Comparison of ENCODE assay signal across 18 cellular contexts in the genomic region with DNA sequence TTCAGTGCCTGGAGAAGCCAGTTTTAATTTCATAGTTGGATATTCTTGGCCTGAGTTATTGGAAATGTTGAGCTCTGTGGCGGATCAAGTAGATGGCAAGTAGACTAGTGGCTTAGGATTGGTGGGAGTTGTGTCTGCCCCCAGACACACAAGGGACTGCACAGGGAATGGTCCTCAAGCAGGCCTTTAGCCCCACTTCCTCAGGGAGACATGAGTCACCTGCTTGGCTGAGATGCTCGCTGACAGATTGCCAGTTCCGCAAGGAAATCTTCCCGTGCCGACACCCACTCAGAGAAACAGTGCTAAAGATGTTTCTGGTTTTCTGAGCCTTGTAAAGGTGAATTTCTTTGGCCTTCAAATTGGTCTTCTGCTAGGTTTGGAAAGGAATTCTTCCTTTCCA. TPM values are rescaled to one million over a fixed set of nuclear protein-coding genes. Genes with fewer than 3 reads are reported as not detected.
A peak's percentile ranks its signal among the peaks of the same experiment; 100 is the strongest.
DNase-seq lines count a peak whose midpoint lies in the region; FAIRE-seq and TF ChIP-seq lines count a peak whose summit lies in the region.
"Had no signal": no experiment of that assay in that cellular context is flagged by ENCODE, and none has a peak within 500 bp of the region (broad histone marks: within the 10 kb centered on the region; RNA-seq: fewer than 3 reads in every experiment).

No MANE protein-coding gene starts in this region.

- H3K79me2 ChIP-seq in endothelial cell of umbilical vein (ENCODE audit: control insufficient read depth, insufficient read depth, low read length) (no peaks in the 10 kb centered on the region), osteoblast (ENCODE audit: insufficient read depth, low read length) (no peaks in the 10 kb centered on the region), MM.1S (ENCODE audit: low read length) (no peaks in the 10 kb centered on the region)

- DNase-seq in EH (ENCODE audit: low read depth) = peak; percentile 19
- DNase-seq in MV-4-11 (lab: John Stamatoyannopoulos, UW) = peak; percentile 49
- DNase-seq in endothelial cell of umbilical vein (ENCODE audit: low read depth, low spot score) = peak; percentile 44
- DNase-seq in osteoblast (ENCODE audit: insufficient read length, low spot score, missing footprints) = peak; percentile 68
- no peak for DNase-seq in frontal cortex (ENCODE audit: low spot score in 2 of 2)
- no peak for DNase-seq in activated naive CD8-positive, alpha-beta T cell treated with anti-CD3 and anti-CD28 coated beads for 36 hours
- no peak for DNase-seq in foreskin melanocyte
- no peak for DNase-seq in MM.1S
- DNase-seq: activated CD8-positive, alpha-beta memory T cell treated with anti-CD3 and anti-CD28 coated beads for 24 hours; activated naive CD4-positive, alpha-beta T cell; C1 segment of cervical spinal cord; cerebellar nuclear complex; NK-92 treated with Interleukin-12 subunit alpha and Interleukin-12 subunit beta, amount 100 ng/mL, for 24 hours; stimulated activated CD4-positive, alpha-beta T cell treated with anti-CD3 and anti-CD28 coated beads, Interleukin-4, amount 100 ng/mL, for 24 hours had no signal

- no peak overlapping the region for H3K27ac ChIP-seq in endothelial cell of umbilical vein (ENCODE audit: insufficient read depth, low read depth, low read length)
- no peak overlapping the region for H3K27ac ChIP-seq in osteoblast (ENCODE audit: low read depth, low read length)
- H3K27ac ChIP-seq in MM.1S (ENCODE audit: low read length) = no peak overlapping the region
- H3K27ac ChIP-seq: prostate gland had no signal

- no peaks in the 10 kb centered on the region for H3K27me3 Mint-ChIP-seq in activated naive CD8-positive, alpha-beta T cell treated with anti-CD3 and anti-CD28 coated beads for 36 hours

- H3F3A ChIP-seq in MM.1S (ENCODE audit: insufficient read depth, low read length) = no peaks in the 10 kb centered on the region

- H4K20me1 ChIP-seq in endothelial cell of umbilical vein (replicated peaks; ENCODE audit: control insufficient read depth, extremely low read depth, insufficient read depth, low read length) = no peaks in the 10 kb centered on the region
- H4K20me1 ChIP-seq in osteoblast (ENCODE audit: insufficient read depth, low read length) = peaks cover 4% of the 10 kb centered on the region
- H4K20me1 ChIP-seq in MM.1S (ENCODE audit: insufficient read depth, low read length) = no peaks in the 10 kb centered on the region

- H3K9me3 Mint-ChIP-seq in activated naive CD8-positive, alpha-beta T cell treated with anti-CD3 and anti-CD28 coated beads for 36 hours = peaks cover 1% of the 10 kb centered on the region
- H3K9me3 Mint-ChIP-seq: stimulated activated effector memory CD8-positive, alpha-beta T cell treated with anti-CD3 and anti-CD28 coated beads, Interleukin-12 subunit alpha, Interleukin-12 subunit beta, amount 100 ng/mL, for 72 hours had no signal

- H2AFZ ChIP-seq in endothelial cell of umbilical vein (ENCODE audit: low read depth, low read length) (no peak overlapping the region), osteoblast (ENCODE audit: low read length) (no peak overlapping the region), MM.1S (ENCODE audit: low read length) (no peak overlapping the region)

- CTCF ChIA-PET in endothelial cell of umbilical vein (lab: Charles Lee) = interaction anchor here (0.9 to 1.8 kb wide), 4 partner anchors 12 to 32 kb away, joined by 3 to 7 read pairs (median 4); no protein-coding TSS in a partner anchor

- intact Hi-C loops in endothelial cell of umbilical vein (cut with micrococcal nuclease) = no loop called here

- H3K4me1 Mint-ChIP-seq in activated naive CD8-positive, alpha-beta T cell treated with anti-CD3 and anti-CD28 coated beads for 36 hours = no peaks in the 10 kb centered on the region
- H3K4me1 Mint-ChIP-seq: stimulated activated effector memory CD8-positive, alpha-beta T cell treated with anti-CD3 and anti-CD28 coated beads, Interleukin-12 subunit alpha, Interleukin-12 subunit beta, amount 100 ng/mL, for 72 hours had no signal

- no peak overlapping the region for H3K27ac Mint-ChIP-seq in activated naive CD8-positive, alpha-beta T cell treated with anti-CD3 and anti-CD28 coated beads for 36 hours
- H3K27ac Mint-ChIP-seq: stimulated activated effector memory CD8-positive, alpha-beta T cell treated with anti-CD3 and anti-CD28 coated beads, Interleukin-12 subunit alpha, Interleukin-12 subunit beta, amount 100 ng/mL, for 72 hours had no signal

- FAIRE-seq in endothelial cell of umbilical vein (lab: Jason Lieb, UNC) (peak; percentile 55), frontal cortex (lab: Jason Lieb, UNC) (no peak)
- FAIRE-seq: GM19239 had no signal

- dilution Hi-C loops in endothelial cell of umbilical vein (cut with MboI; ENCODE audit: extremely low pct_ligation_motif_present, low sequenced_read_pairs) = no loop called here

- H3K4me1 ChIP-seq in endothelial cell of umbilical vein (ENCODE audit: control insufficient read depth, extremely low read depth, insufficient read depth, low read length) (peaks cover 5% of the 10 kb centered on the region), osteoblast (ENCODE audit: insufficient read depth, low read length) (peaks cover 7% of the 10 kb centered on the region), MM.1S (ENCODE audit: low read length) (no peaks in the 10 kb centered on the region)
- H3K4me1 ChIP-seq: prostate gland had no signal

- TF ChIP-seq CTCF in endothelial cell of umbilical vein (IDR thresholded peaks at IDR 0.05; ENCODE audit: extremely low read depth in 1 of 2, insufficient read depth in 1 of 2, low read depth in 1 of 2, low read length in 2 of 2) (no peak), osteoblast (IDR thresholded peaks at IDR 0.05; ENCODE audit: extremely low read depth, low read depth, low read length) (no peak), MM.1S (IDR thresholded peaks at IDR 0.05; ENCODE audit: low read length) (no peak)

- POLR2A ChIA-PET in endothelial cell of umbilical vein (lab: Charles Lee) = no interaction called here

- H3K27me3 ChIP-seq in endothelial cell of umbilical vein (ENCODE audit: control insufficient read depth in 2 of 2, insufficient read depth in 2 of 2, low read length in 2 of 2) (no peaks in the 10 kb centered on the region), osteoblast (ENCODE audit: insufficient read depth, low read length) (no peaks in the 10 kb centered on the region), MM.1S (replicated peaks; ENCODE audit: insufficient read depth, low read length) (no peaks in the 10 kb centered on the region)

- TF ChIP-seq POLR2A in endothelial cell of umbilical vein (IDR thresholded peaks at IDR 0.05; ENCODE audit: low read depth, low read length) = no peak

- H3K9me3 ChIP-seq in endothelial cell of umbilical vein (replicated peaks; ENCODE audit: control insufficient read depth, insufficient read depth, low read length) = no peaks in the 10 kb centered on the region
- no peaks in the 10 kb centered on the region for H3K9me3 ChIP-seq in osteoblast (ENCODE audit: low read depth, low read length)
- no peaks in the 10 kb centered on the region for H3K9me3 ChIP-seq in MM.1S (replicated peaks; ENCODE audit: insufficient read depth, low read length)
- H3K9me3 ChIP-seq: prostate gland had no signal

- H3K4me2 ChIP-seq in endothelial cell of umbilical vein (ENCODE audit: insufficient read depth, low read length) (no peak overlapping the region), osteoblast (ENCODE audit: insufficient read depth, low read length) (peak overlapping the region; percentile 12), MM.1S (ENCODE audit: low read depth, low read length) (no peak overlapping the region)

- H3K36me3 ChIP-seq in endothelial cell of umbilical vein (ENCODE audit: control insufficient read depth in 2 of 2, extremely low read depth in 1 of 2, insufficient read depth in 2 of 2, low read length in 2 of 2) (no peaks in the 10 kb centered on the region), osteoblast (ENCODE audit: insufficient read depth, low read length) (no peaks in the 10 kb centered on the region), MM.1S (replicated peaks; ENCODE audit: insufficient read depth, low read length) (no peaks in the 10 kb centered on the region)
- H3K36me3 ChIP-seq: prostate gland had no signal

- BruUV-seq in endothelial cell of umbilical vein (replicated peaks; lab: Mats Ljungman, UMichigan) = no TSS peak

- no peaks in the 10 kb centered on the region for H3K9me2 ChIP-seq in MM.1S (replicated peaks; ENCODE audit: insufficient read depth, low read length)

- no peak overlapping the region for H3K4me3 ChIP-seq in endothelial cell of umbilical vein (replicated peaks in 1 of 3; ENCODE audit: insufficient read depth in 1 of 3, low read depth in 1 of 3, low read length in 3 of 3)
- no peak overlapping the region for H3K4me3 ChIP-seq in osteoblast (ENCODE audit: insufficient read depth, low read length)
- H3K4me3 ChIP-seq in MM.1S (ENCODE audit: low read length) = no peak overlapping the region
- H3K4me3 ChIP-seq: prostate gland had no signal

- H3K36me3 Mint-ChIP-seq in activated naive CD8-positive, alpha-beta T cell treated with anti-CD3 and anti-CD28 coated beads for 36 hours = peaks cover 8% of the 10 kb centered on the region
- H3K36me3 Mint-ChIP-seq: stimulated activated effector memory CD8-positive, alpha-beta T cell treated with anti-CD3 and anti-CD28 coated beads, Interleukin-12 subunit alpha, Interleukin-12 subunit beta, amount 100 ng/mL, for 72 hours had no signal

- H3K9ac ChIP-seq in endothelial cell of umbilical vein (replicated peaks; ENCODE audit: extremely low read depth, insufficient read depth, low read length) (no peak overlapping the region), MM.1S (ENCODE audit: low read length) (no peak overlapping the region)

- H3K9me1 ChIP-seq in endothelial cell of umbilical vein (replicated peaks; ENCODE audit: control insufficient read depth, extremely low read depth, insufficient read depth, low read length) = no peaks in the 10 kb centered on the region

- no peak overlapping the region for H3K4me3 Mint-ChIP-seq in activated naive CD8-positive, alpha-beta T cell treated with anti-CD3 and anti-CD28 coated beads for 36 hours
- H3K4me3 Mint-ChIP-seq: stimulated activated effector memory CD8-positive, alpha-beta T cell treated with anti-CD3 and anti-CD28 coated beads, Interleukin-12 subunit alpha, Interleukin-12 subunit beta, amount 100 ng/mL, for 72 hours had no signal

RNA-seq across cellular contexts. Expression of gene CATSPER3, which starts 18.8 kb away (rescaled TPM):
- total RNA-seq in endothelial cell of umbilical vein (0.71 TPM in 1 of 2 replicates, not detected in the other), osteoblast (0.29 and 0.36 TPM in 2 replicates), frontal cortex (0.82 TPM)
- polyA plus RNA-seq in endothelial cell of umbilical vein = 0.35 and 0.43 TPM in 2 replicates
- polyA plus RNA-seq in endothelial cell of umbilical vein (2011; cell fraction: cytosol; rRNA removed) = 0.18 and 0.26 TPM in 2 replicates
- polyA plus RNA-seq in endothelial cell of umbilical vein (2011; cell fraction: nucleus; rRNA removed) = 0.61 and 0.64 TPM in 2 replicates
- not detected in 2 replicates for polyA plus RNA-seq in endothelial cell of umbilical vein (2012)
- 0.17 TPM in 1 of 2 replicates, not detected in the other for polyA minus RNA-seq in endothelial cell of umbilical vein
- not detected for polyA minus RNA-seq in endothelial cell of umbilical vein (2011; cell fraction: cytosol; rRNA and poly(A)+ RNA removed)
- 0.43 TPM in 1 of 2 replicates, not detected in the other for polyA minus RNA-seq in endothelial cell of umbilical vein (2011; cell fraction: nucleus; rRNA and poly(A)+ RNA removed)
- under 1 TPM; 0.39 to 0.46 TPM for total RNA-seq in activated naive CD8-positive, alpha-beta T cell treated with anti-CD3 and anti-CD28 coated beads for 36 hours
- total RNA-seq: SK-MEL-5 had no signal

RNA-seq across cellular contexts. Expression of gene PCBD2, which starts 44.0 kb away (rescaled TPM):
- 10.0 and 10.7 TPM in 2 replicates for total RNA-seq in endothelial cell of umbilical vein
- polyA plus RNA-seq in endothelial cell of umbilical vein = 4.0 and 4.2 TPM in 2 replicates
- 5.2 and 5.5 TPM in 2 replicates for polyA plus RNA-seq in endothelial cell of umbilical vein (2011; cell fraction: cytosol; rRNA removed)
- polyA plus RNA-seq in endothelial cell of umbilical vein (2011; cell fraction: nucleus; rRNA removed) = 5.9 and 8.6 TPM in 2 replicates
- 4.7 and 6.3 TPM in 2 replicates for polyA plus RNA-seq in endothelial cell of umbilical vein (2012)
- polyA minus RNA-seq in endothelial cell of umbilical vein = 3.9 TPM in 2 replicates
- 6.8 TPM for polyA minus RNA-seq in endothelial cell of umbilical vein (2011; cell fraction: cytosol; rRNA and poly(A)+ RNA removed)
- 5.0 and 9.0 TPM in 2 replicates for polyA minus RNA-seq in endothelial cell of umbilical vein (2011; cell fraction: nucleus; rRNA and poly(A)+ RNA removed)
- total RNA-seq in osteoblast = 4.7 and 6.5 TPM in 2 replicates
- total RNA-seq in frontal cortex = 4.5 TPM
- total RNA-seq in activated naive CD8-positive, alpha-beta T cell treated with anti-CD3 and anti-CD28 coated beads for 36 hours = 10 to 100 TPM in 1 of 2 experiments, 1 to 10 TPM in 1; 7.6 to 10.4 TPM

Comparison
In these comparisons a context has a peak if more than half of its experiments do, and no peak if none do; other contexts are left out.
1. DNase-seq: peak in EH (single experiment), MV-4-11 (single experiment), endothelial cell of umbilical vein (single experiment) and osteoblast (single experiment); none in frontal cortex (0 of 2), activated naive CD8-positive, alpha-beta T cell treated with anti-CD3 and anti-CD28 coated beads for 36 hours (single experiment), foreskin melanocyte (single experiment) and MM.1S (single experiment).